In genomic region chr16:84648595-84649510, GRCh38 we compare ENCODE assay signal across 8 cellular contexts. TPM values are rescaled to one million over a fixed set of nuclear protein-coding genes. Genes with fewer than 3 reads are reported as not detected.
DNase-seq lines count a peak whose midpoint lies in the region; ATAC-seq and FAIRE-seq lines count a peak whose summit lies in the region.

No MANE protein-coding gene starts in this region.

- ATAC-seq in HG03342 (IDR thresholded peaks at IDR 0.05; ENCODE audit: unreplicated experiment) = peak; percentile 68
- ATAC-seq in memory B cell (ENCODE audit: low read depth) = peak; percentile 66
- ATAC-seq in stimulated activated naive B cell treated with anti-CD40 and anti-IgM and Interleukin-4, amounts not matched to agents 10 μg/mL and 1 μg/mL and 100 μg/mL, for 72 hours (replicated peaks) = peak; percentile 78 to 81

- H3K36me3 Mint-ChIP-seq in memory B cell = peaks cover 10% of the 10 kb centered on the region
- peaks cover 15 to 30% of the 10 kb centered on the region in 2 donors for H3K36me3 Mint-ChIP-seq in stimulated activated naive B cell treated with anti-CD40 and anti-IgM and Interleukin-4, amounts not matched to agents 10 μg/mL and 1 μg/mL and 100 μg/mL, for 72 hours

- H3K36me3 ChIP-seq in duodenal mucosa (ENCODE audit: control insufficient read depth in 1 of 2, insufficient read depth in 2 of 2, low read length in 2 of 2) = peaks cover 8 to 21% of the 10 kb centered on the region in 2 donors

- no peaks in the 10 kb centered on the region for H3K27me3 Mint-ChIP-seq in memory B cell
- no peaks in the 10 kb centered on the region for H3K27me3 Mint-ChIP-seq in stimulated activated naive B cell treated with anti-CD40 and anti-IgM and Interleukin-4, amounts not matched to agents 10 μg/mL and 1 μg/mL and 100 μg/mL, for 72 hours

- H3K27ac ChIP-seq in duodenal mucosa (ENCODE audit: low read depth, low read length) = no peak overlapping the region

- peak overlapping the region; percentile 68 to 85 for H3K9ac ChIP-seq in duodenal mucosa (ENCODE audit: low read depth in 1 of 2, low read length in 2 of 2)

- peak; percentile 50 for DNase-seq in AG20443 (ENCODE audit: low spot score)
- peak; percentile 93 for DNase-seq in GM19239 (ENCODE audit: insufficient read length, low spot score)
- peak; percentile 4 for DNase-seq in activated CD4-positive, CD25-positive, alpha-beta regulatory T cell treated with anti-CD3 and anti-CD28 coated beads, Interleukin-2, amount 50 U/mL, for 16 hours (ENCODE audit: low read depth, low spot score)
- peak; percentile 14 to 42 for DNase-seq in memory B cell (ENCODE audit: low spot score in 2 of 2)
- peak; percentile 43 for DNase-seq in stimulated activated naive B cell treated with anti-CD40 and anti-IgM and Interleukin-4, amounts not matched to agents 10 μg/mL and 1 μg/mL and 100 μg/mL, for 72 hours
- no peak for DNase-seq in A172 (ENCODE audit: low spot score)

- H3K9me3 ChIP-seq in duodenal mucosa (ENCODE audit: control insufficient read depth in 1 of 2, low read length in 2 of 2) = no peaks in the 10 kb centered on the region

- peak overlapping the region; percentile 68 to 78 for H3K4me3 ChIP-seq in duodenal mucosa (ENCODE audit: low read depth in 1 of 2, low read length in 2 of 2)

- no peak for FAIRE-seq in GM19239 (lab: Jason Lieb, UNC)

- H3K4me1 Mint-ChIP-seq in memory B cell = peaks cover 31% of the 10 kb centered on the region
- H3K4me1 Mint-ChIP-seq in stimulated activated naive B cell treated with anti-CD40 and anti-IgM and Interleukin-4, amounts not matched to agents 10 μg/mL and 1 μg/mL and 100 μg/mL, for 72 hours = peaks cover 31 to 55% of the 10 kb centered on the region in 2 donors

- H3K4me3 Mint-ChIP-seq in memory B cell = peak overlapping the region; percentile 76
- H3K4me3 Mint-ChIP-seq in stimulated activated naive B cell treated with anti-CD40 and anti-IgM and Interleukin-4, amounts not matched to agents 10 μg/mL and 1 μg/mL and 100 μg/mL, for 72 hours = peak overlapping the region; percentile 83 to 86

- H3K4me1 ChIP-seq in duodenal mucosa (ENCODE audit: control insufficient read depth in 1 of 2, insufficient read depth in 2 of 2, low read length in 2 of 2) = peaks cover 19 to 21% of the 10 kb centered on the region in 2 donors

- H3K9me3 Mint-ChIP-seq in memory B cell = no peaks in the 10 kb centered on the region
- no peaks in the 10 kb centered on the region for H3K9me3 Mint-ChIP-seq in stimulated activated naive B cell treated with anti-CD40 and anti-IgM and Interleukin-4, amounts not matched to agents 10 μg/mL and 1 μg/mL and 100 μg/mL, for 72 hours

- peak overlapping the region; percentile 24 for H3K27ac Mint-ChIP-seq in memory B cell
- H3K27ac Mint-ChIP-seq in stimulated activated naive B cell treated with anti-CD40 and anti-IgM and Interleukin-4, amounts not matched to agents 10 μg/mL and 1 μg/mL and 100 μg/mL, for 72 hours = peak overlapping the region; percentile 85

- no peaks in the 10 kb centered on the region for H3K27me3 ChIP-seq in duodenal mucosa (ENCODE audit: control insufficient read depth in 1 of 2, insufficient read depth in 2 of 2, low read length in 2 of 2)

RNA-seq across cellular contexts. Expression of gene KLHL36, which starts 0.5 kb away (rescaled TPM):
- 38.0 and 46.3 TPM in 2 replicates for total RNA-seq in A172 (2014; rRNA removed; shearing (Covaris generic))

RNA-seq across cellular contexts. Expression of gene COTL1, which starts 31.0 kb away (rescaled TPM):
- total RNA-seq in A172 (2014; rRNA removed; shearing (Covaris generic)) = 275 and 295 TPM in 2 replicates

RNA-seq across cellular contexts. Expression of gene USP10, which starts 50.9 kb away (rescaled TPM):
- 76.5 and 106 TPM in 2 replicates for total RNA-seq in A172 (2014; rRNA removed; shearing (Covaris generic))
